19 cellular contexts compared by ENCODE assay signal in genomic region chr2:242064364-242065250, GRCh38.
DNase-seq lines count a peak whose midpoint lies in the region; ATAC-seq, FAIRE-seq and TF ChIP-seq lines count a peak whose summit lies in the region.
"Had no signal": no experiment of that assay in that cellular context is flagged by ENCODE, and none has a peak within 500 bp of the region (broad histone marks: within the 10 kb centered on the region; RNA-seq: fewer than 3 reads in every experiment).

No MANE protein-coding gene starts in this region.

- no peaks in the 10 kb centered on the region for H3K36me3 Mint-ChIP-seq in activated CD4-positive, alpha-beta T cell treated with anti-CD3 and anti-CD28 coated beads, Interleukin-2, amount 10 ng/mL, durations not matched to agents 24 days and 14 days (ENCODE audit: low read depth)
- H3K36me3 Mint-ChIP-seq in stimulated activated effector memory CD8-positive, alpha-beta T cell treated with anti-CD3 and anti-CD28 coated beads, Interleukin-12 subunit alpha, Interleukin-12 subunit beta, amount 100 ng/mL, for 72 hours, result no peaks in the 10 kb centered on the region
- peaks cover 0 to 3% (median 0%) of the 10 kb centered on the region in 5 donors for H3K36me3 Mint-ChIP-seq in naive thymus-derived CD4-positive, alpha-beta T cell

- CTCF ChIA-PET in K562 (lab: Yijun Ruan, JAX; ENCODE audit: low intra/inter-chr PET ratio), result no interaction called here
- CTCF ChIA-PET in naive thymus-derived CD4-positive, alpha-beta T cell (lab: Charles Lee), result no interaction called here

- H2AFZ ChIP-seq in K562 (ENCODE audit: low read depth, low read length), result no peak overlapping the region

- H3K27me3 ChIP-seq in BE2C (0 out of 2 replicates have a peak, but pooled peaks cover under 1% of the 10 kb centered on the region), HUES48 (ENCODE audit: control insufficient read depth, insufficient read depth, low read length) (no peaks in the 10 kb centered on the region), K562 (ENCODE audit: control insufficient read depth in 2 of 2, insufficient read depth in 2 of 2, low read length in 2 of 2) (peaks cover 5 to 32% of the 10 kb centered on the region in 2 experiments; a peak in 3 of 5 replicates)
- H3K27me3 ChIP-seq in naive thymus-derived CD4-positive, alpha-beta T cell (ENCODE audit: control insufficient read depth in 2 of 2, insufficient read depth in 2 of 2, low read length in 2 of 2), result no peaks in the 10 kb centered on the region

- H3K27ac Mint-ChIP-seq in activated CD4-positive, alpha-beta T cell treated with anti-CD3 and anti-CD28 coated beads, Interleukin-2, amount 10 ng/mL, durations not matched to agents 24 days and 14 days, result no peak overlapping the region
- no peak overlapping the region for H3K27ac Mint-ChIP-seq in stimulated activated effector memory CD8-positive, alpha-beta T cell treated with anti-CD3 and anti-CD28 coated beads, Interleukin-12 subunit alpha, Interleukin-12 subunit beta, amount 100 ng/mL, for 72 hours
- no peak overlapping the region for H3K27ac Mint-ChIP-seq in naive thymus-derived CD4-positive, alpha-beta T cell
- H3K27ac Mint-ChIP-seq: HFFc6 had no signal

- no peaks in the 10 kb centered on the region for H3K9me3 Mint-ChIP-seq in activated CD4-positive, alpha-beta T cell treated with anti-CD3 and anti-CD28 coated beads, Interleukin-2, amount 10 ng/mL, durations not matched to agents 24 days and 14 days
- no peaks in the 10 kb centered on the region for H3K9me3 Mint-ChIP-seq in stimulated activated effector memory CD8-positive, alpha-beta T cell treated with anti-CD3 and anti-CD28 coated beads, Interleukin-12 subunit alpha, Interleukin-12 subunit beta, amount 100 ng/mL, for 72 hours
- peaks cover 0 to 15% (median 3%) of the 10 kb centered on the region in 11 donors for H3K9me3 Mint-ChIP-seq in naive thymus-derived CD4-positive, alpha-beta T cell
- H3K9me3 Mint-ChIP-seq: HFFc6 had no signal

- intact Hi-C loops in K562 (cut with micrococcal nuclease), result no loop called here
- intact Hi-C loops in activated CD4-positive, alpha-beta T cell treated with anti-CD3 and anti-CD28 coated beads, Interleukin-2, amount 10 ng/mL, durations not matched to agents 24 days and 14 days (cut with micrococcal nuclease), result no loop called here
- intact Hi-C loops in naive thymus-derived CD4-positive, alpha-beta T cell (cut with micrococcal nuclease), result no loop called here

- H3K9ac ChIP-seq in HUES48 (ENCODE audit: low read depth, low read length) (peak overlapping the region; percentile 71), K562 (ENCODE audit: insufficient read depth in 1 of 2, low read depth in 2 of 2, low read length in 2 of 2) (no peak overlapping the region)

- no peak overlapping the region for H3K4me3 ChIP-seq in BE2C (ENCODE audit: low read depth, low read length)
- no peak overlapping the region for H3K4me3 ChIP-seq in HUES48 (ENCODE audit: low read depth, low read length)
- H3K4me3 ChIP-seq in K562, result no peak overlapping the region
- H3K4me3 ChIP-seq in naive thymus-derived CD4-positive, alpha-beta T cell (ENCODE audit: low read length), result no peak overlapping the region

- DNase-seq in BE2C, result peak; percentile 51
- no peak for DNase-seq in K562 (ENCODE audit: extremely low read depth in 1 of 4, low spot score in 3 of 4)
- peak; percentile 12 for DNase-seq in islet precursor cell
- DNase-seq in activated CD4-positive, alpha-beta T cell treated with anti-CD3 and anti-CD28 coated beads, Interleukin-2, amount 10 ng/mL, durations not matched to agents 24 days and 14 days, result no peak
- no peak for DNase-seq in stimulated activated effector memory CD8-positive, alpha-beta T cell treated with anti-CD3 and anti-CD28 coated beads, Interleukin-12 subunit alpha, Interleukin-12 subunit beta, amount 100 ng/mL, for 72 hours (ENCODE audit: low spot score in 2 of 2)
- DNase-seq in naive thymus-derived CD4-positive, alpha-beta T cell, result no peak
- DNase-seq: DMS 273 treated with DMSO at 0.1 percent for 48 hours, GF-D8, GOT3, HFFc6, KBM-7, NCI-H1436 treated with DMSO at 0.1 percent for 48 hours, NCI-H2081, NCI-H510A treated with DMSO at 0.1 percent for 48 hours, NCI-H82 had no signal

- H3K79me2 ChIP-seq in K562 (ENCODE audit: control insufficient read depth, insufficient read depth, low read length), result no peaks in the 10 kb centered on the region

- TF ChIP-seq POLR2A in K562 (conservative IDR thresholded peaks at IDR 0.05), result no peak

- no peak overlapping the region for H3K4me2 ChIP-seq in K562 (ENCODE audit: insufficient read depth, low read length)

- in situ Hi-C loops in K562 (cut with MboI), result no loop called here

- POLR2A ChIA-PET in K562 (lab: Yijun Ruan, JAX), result interaction anchor here (0.5 kb wide), 1 partner anchor 8 kb away, joined by 4 read pairs; no protein-coding TSS in a partner anchor
- POLR2A ChIA-PET in naive thymus-derived CD4-positive, alpha-beta T cell (lab: Charles Lee), result no interaction called here

- no peak for FAIRE-seq in K562 (lab: Jason Lieb, UNC)
- FAIRE-seq: A204.1 had no signal

- no peak overlapping the region for H3K4me3 Mint-ChIP-seq in activated CD4-positive, alpha-beta T cell treated with anti-CD3 and anti-CD28 coated beads, Interleukin-2, amount 10 ng/mL, durations not matched to agents 24 days and 14 days
- no peak overlapping the region for H3K4me3 Mint-ChIP-seq in stimulated activated effector memory CD8-positive, alpha-beta T cell treated with anti-CD3 and anti-CD28 coated beads, Interleukin-12 subunit alpha, Interleukin-12 subunit beta, amount 100 ng/mL, for 72 hours
- no peak overlapping the region for H3K4me3 Mint-ChIP-seq in naive thymus-derived CD4-positive, alpha-beta T cell
- H3K4me3 Mint-ChIP-seq: HFFc6 had no signal

- H3K9me3 ChIP-seq in BE2C (no peaks in the 10 kb centered on the region; the same call in 1 of the 2 replicates), HUES48 (ENCODE audit: control insufficient read depth, insufficient read depth, low read length) (peaks cover 20% of the 10 kb centered on the region), K562 (replicated peaks; ENCODE audit: control insufficient read depth, insufficient read depth, low read depth, low read length) (no peaks in the 10 kb centered on the region)
- no peaks in the 10 kb centered on the region for H3K9me3 ChIP-seq in naive thymus-derived CD4-positive, alpha-beta T cell (ENCODE audit: control insufficient read depth in 2 of 3, low read length in 3 of 3)

- H3K4me1 Mint-ChIP-seq in activated CD4-positive, alpha-beta T cell treated with anti-CD3 and anti-CD28 coated beads, Interleukin-2, amount 10 ng/mL, durations not matched to agents 24 days and 14 days, result no peaks in the 10 kb centered on the region
- no peaks in the 10 kb centered on the region for H3K4me1 Mint-ChIP-seq in stimulated activated effector memory CD8-positive, alpha-beta T cell treated with anti-CD3 and anti-CD28 coated beads, Interleukin-12 subunit alpha, Interleukin-12 subunit beta, amount 100 ng/mL, for 72 hours
- peaks cover 0 to 1% (median 0%) of the 10 kb centered on the region in 7 donors for H3K4me1 Mint-ChIP-seq in naive thymus-derived CD4-positive, alpha-beta T cell

- peaks cover 1% of the 10 kb centered on the region for H3K27me3 Mint-ChIP-seq in activated CD4-positive, alpha-beta T cell treated with anti-CD3 and anti-CD28 coated beads, Interleukin-2, amount 10 ng/mL, durations not matched to agents 24 days and 14 days
- H3K27me3 Mint-ChIP-seq in naive thymus-derived CD4-positive, alpha-beta T cell, result peaks cover 0 to 26% (median 6%) of the 10 kb centered on the region in 5 donors

- no peaks in the 10 kb centered on the region for H3K9me1 ChIP-seq in K562 (ENCODE audit: control insufficient read depth, insufficient read depth, low read length)

- no peak for TF ChIP-seq EP300 in K562 (IDR thresholded peaks at IDR 0.05; ENCODE audit: low read length)

- peaks cover 12% of the 10 kb centered on the region for H3K4me1 ChIP-seq in BE2C
- peaks cover 29% of the 10 kb centered on the region for H3K4me1 ChIP-seq in HUES48 (ENCODE audit: control insufficient read depth, insufficient read depth, low read length)
- no peaks in the 10 kb centered on the region for H3K4me1 ChIP-seq in K562 (replicated peaks in 1 of 2; ENCODE audit: control insufficient read depth in 2 of 2, insufficient read depth in 2 of 2, low read length in 2 of 2)
- H3K4me1 ChIP-seq in naive thymus-derived CD4-positive, alpha-beta T cell (ENCODE audit: control insufficient read depth in 2 of 2, insufficient read depth in 2 of 2, low read length in 2 of 2), result no peaks in the 10 kb centered on the region

- BruUV-seq in K562 (replicated peaks; lab: Mats Ljungman, UMichigan), result no TSS peak

- H3K27ac ChIP-seq in HUES48 (ENCODE audit: low read depth, low read length) (peak overlapping the region; percentile 99), K562 (ENCODE audit: extremely low read depth, low read depth, low read length) (no peak overlapping the region)
- H3K27ac ChIP-seq in naive thymus-derived CD4-positive, alpha-beta T cell (ENCODE audit: low read depth, low read length), result no peak overlapping the region
- H3K27ac ChIP-seq: C4-2B had no signal

- H3K36me3 ChIP-seq in BE2C (no peaks in the 10 kb centered on the region), HUES48 (ENCODE audit: control insufficient read depth, insufficient read depth, low read length) (no peaks in the 10 kb centered on the region), K562 (ENCODE audit: control insufficient read depth, insufficient read depth, low read length) (no peaks in the 10 kb centered on the region)
- no peaks in the 10 kb centered on the region for H3K36me3 ChIP-seq in naive thymus-derived CD4-positive, alpha-beta T cell (ENCODE audit: control insufficient read depth in 2 of 3, insufficient read depth in 3 of 3, low read length in 3 of 3)

- WGBS in K562 (ENCODE audit: insufficient coverage, low coverage, missing lambda C conversion rate), result 37% methylated on average over 14 of the region's 19 CpGs

- ATAC-seq in K562 (no peak), HG03432 (IDR thresholded peaks at IDR 0.05; ENCODE audit: unreplicated experiment) (no peak)
- ATAC-seq in stimulated activated effector memory CD8-positive, alpha-beta T cell treated with anti-CD3 and anti-CD28 coated beads, Interleukin-12 subunit alpha, Interleukin-12 subunit beta, amount 100 ng/mL, for 72 hours, result no peak
- ATAC-seq in naive thymus-derived CD4-positive, alpha-beta T cell, result no peak

- H4K20me1 ChIP-seq in K562 (replicated peaks; ENCODE audit: control insufficient read depth, insufficient read depth, low read length), result no peaks in the 10 kb centered on the region

- no peak for TF ChIP-seq RAD21 in K562 (CRISPR knock-in tag; conservative IDR thresholded peaks at IDR 0.05 in 1 of 2, IDR thresholded peaks at IDR 0.05 in 1 of 2)

- no peak for TF ChIP-seq CTCF in BE2C (IDR thresholded peaks at IDR 0.05; ENCODE audit: low read depth, low read length)
- TF ChIP-seq CTCF in K562 (IDR thresholded peaks at IDR 0.05 in 2 of 3, conservative IDR thresholded peaks at IDR 0.05 in 1 of 3; ENCODE audit: insufficient read depth in 2 of 3, low read depth in 1 of 3, low read length in 3 of 3), result no peak

TF ChIP-seq in K562, 482 proteins besides CTCF, POLR2A, EP300 and RAD21 (continues in another document):
- no peak for TF ChIP-seq ZNF384 (IDR thresholded peaks at IDR 0.05; ENCODE audit: low read depth, low read length)

Comparison
In these comparisons a context has a peak if more than half of its experiments do, and no peak if none do; other contexts are left out.
1. DNase-seq: peak in BE2C (single experiment) and islet precursor cell (single experiment); none in K562 (0 of 4), activated CD4-positive, alpha-beta T cell treated with anti-CD3 and anti-CD28 coated beads, Interleukin-2, amount 10 ng/mL, durations not matched to agents 24 days and 14 days (single experiment), stimulated activated effector memory CD8-positive, alpha-beta T cell treated with anti-CD3 and anti-CD28 coated beads, Interleukin-12 subunit alpha, Interleukin-12 subunit beta, amount 100 ng/mL, for 72 hours (0 of 2) and naive thymus-derived CD4-positive, alpha-beta T cell (0 of 9).